ENCODE assay signal across 24 cellular contexts in the genomic region with DNA sequence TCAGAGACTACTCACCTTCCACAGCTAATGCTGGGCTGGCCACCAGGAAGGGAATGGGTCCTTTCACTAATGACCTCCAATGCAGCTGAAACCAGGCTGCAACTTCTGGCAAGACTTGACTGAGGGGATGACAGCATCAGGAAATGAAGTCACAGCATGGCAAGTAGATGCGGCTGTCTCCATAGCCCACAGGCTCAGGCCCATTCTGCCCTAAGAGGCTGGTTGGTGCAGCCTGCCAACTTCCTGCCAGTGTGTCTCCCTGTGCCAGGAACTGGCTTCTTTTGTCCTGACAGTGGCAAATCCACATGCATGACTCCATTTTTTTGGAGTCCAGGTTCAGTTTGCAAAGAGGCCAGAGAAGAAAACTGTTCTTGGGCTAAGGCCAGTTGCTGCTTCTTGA.
"Had no signal": no experiment of that assay in that cellular context is flagged by ENCODE, and none has a peak within 500 bp of the region (broad histone marks: within the 10 kb centered on the region; RNA-seq: fewer than 3 reads in every experiment).

No MANE protein-coding gene starts in this region.

- H3K36me3 Mint-ChIP-seq: naive B cell; stimulated activated memory B cell treated with anti-CD40 and anti-IgM and Interleukin-4, amounts not matched to agents 10 μg/mL and 1 μg/mL and 100 μg/mL, for 72 hours had no signal

- ATAC-seq: esophagus mucosa; heart right ventricle; sciatic nerve; stimulated activated memory B cell treated with anti-CD40 and anti-IgM and Interleukin-4, amounts not matched to agents 10 μg/mL and 1 μg/mL and 100 μg/mL, for 72 hours had no signal

- FAIRE-seq: endometrium, frontal cortex, islet of Langerhans had no signal

- H3K27ac Mint-ChIP-seq: naive B cell; nephron; stimulated activated memory B cell treated with anti-CD40 and anti-IgM and Interleukin-4, amounts not matched to agents 10 μg/mL and 1 μg/mL and 100 μg/mL, for 72 hours; stimulated activated naive CD8-positive, alpha-beta T cell treated with anti-CD3 and anti-CD28 coated beads, Interleukin-15, Interleukin-2, amounts not matched to agents 100 ng/mL and 50 ng/mL, for 24 hours had no signal

- H3K27me3 Mint-ChIP-seq: naive B cell; stimulated activated memory B cell treated with anti-CD40 and anti-IgM and Interleukin-4, amounts not matched to agents 10 μg/mL and 1 μg/mL and 100 μg/mL, for 72 hours; stimulated activated naive CD8-positive, alpha-beta T cell treated with anti-CD3 and anti-CD28 coated beads, Interleukin-15, Interleukin-2, amounts not matched to agents 100 ng/mL and 50 ng/mL, for 24 hours had no signal

- H3K27me3 ChIP-seq: spleen, tibial artery, upper lobe of right lung, vagina had no signal

- H3K4me1 ChIP-seq: left ventricle myocardium inferior, parathyroid adenoma, prostate gland, tibial artery, upper lobe of right lung had no signal

- H3K9ac ChIP-seq: parathyroid adenoma had no signal

- H3K9me3 Mint-ChIP-seq: nephron; stimulated activated naive CD8-positive, alpha-beta T cell treated with anti-CD3 and anti-CD28 coated beads, Interleukin-15, Interleukin-2, amounts not matched to agents 100 ng/mL and 50 ng/mL, for 24 hours had no signal

- H3K79me2 ChIP-seq: parathyroid adenoma had no signal

- H3K4me3 ChIP-seq: heart right ventricle, left ventricle myocardium inferior, lower lobe of right lung, prostate gland, spleen, tibial artery, upper lobe of right lung, vagina had no signal

- H3K36me3 ChIP-seq: heart right ventricle, left ventricle myocardium inferior, lower lobe of right lung, prostate gland, spleen, tibial artery, upper lobe of right lung, vagina had no signal

- H3K4me1 Mint-ChIP-seq: naive B cell; stimulated activated memory B cell treated with anti-CD40 and anti-IgM and Interleukin-4, amounts not matched to agents 10 μg/mL and 1 μg/mL and 100 μg/mL, for 72 hours had no signal

- H3K4me3 Mint-ChIP-seq: naive B cell; nephron; stimulated activated memory B cell treated with anti-CD40 and anti-IgM and Interleukin-4, amounts not matched to agents 10 μg/mL and 1 μg/mL and 100 μg/mL, for 72 hours; stimulated activated naive CD8-positive, alpha-beta T cell treated with anti-CD3 and anti-CD28 coated beads, Interleukin-15, Interleukin-2, amounts not matched to agents 100 ng/mL and 50 ng/mL, for 24 hours had no signal

- H2AFZ ChIP-seq: parathyroid adenoma had no signal

- DNase-seq: effector memory CD4-positive, alpha-beta T cell; heart right ventricle; left ventricle myocardium inferior; lower lobe of right lung; mesenchymal stem cell; naive B cell; retina; spleen; stimulated activated CD4-positive, alpha-beta T cell treated with anti-CD3 and anti-CD28 coated beads, Interleukin-15, amount 100 ng/mL, for 24 hours; stimulated activated CD4-positive, alpha-beta T cell treated with anti-CD3 and anti-CD28 coated beads, Interleukin-1b, Interleukin-23, amount 100 ng/mL, for 48 hours; stimulated activated CD4-positive, alpha-beta T cell treated with anti-CD3 and anti-CD28 coated beads, Interleukin-4, amount 100 ng/mL, for 24 hours; tibial artery; upper lobe of right lung had no signal

- H3K27ac ChIP-seq: heart right ventricle, left ventricle myocardium inferior, lower lobe of right lung, parathyroid adenoma, prostate gland, spleen, tibial artery, upper lobe of right lung, vagina had no signal

- H3K9me3 ChIP-seq: heart right ventricle, left ventricle myocardium inferior, lower lobe of right lung, prostate gland, tibial artery, upper lobe of right lung, vagina had no signal
